16 cellular contexts compared by ENCODE assay signal in genomic region chr4:186790630-186791029, GRCh38.
DNase-seq lines count a peak whose midpoint lies in the region; ATAC-seq and TF ChIP-seq lines count a peak whose summit lies in the region.
"Had no signal": no experiment of that assay in that cellular context is flagged by ENCODE, and none has a peak within 500 bp of the region (broad histone marks: within the 10 kb centered on the region; RNA-seq: fewer than 3 reads in every experiment).

No MANE protein-coding gene starts in this region.

- H3K27ac ChIP-seq in SJSA1: peak overlapping the region; percentile 90
- H3K27ac ChIP-seq in gastroesophageal sphincter: no peak overlapping the region
- H3K27ac ChIP-seq: 22Rv1, PC-9 had no signal

- H3K9me3 ChIP-seq in SJSA1 (replicated peaks) (no peaks in the 10 kb centered on the region), gastroesophageal sphincter (no peaks in the 10 kb centered on the region)

- TF ChIP-seq POLR2A in gastroesophageal sphincter (IDR thresholded peaks at IDR 0.05): no peak

- no peak overlapping the region for H3K27ac Mint-ChIP-seq in MCF 10A (ENCODE audit: low read depth, unreplicated experiment)

- H3K36me3 ChIP-seq in SJSA1 (no peaks in the 10 kb centered on the region), gastroesophageal sphincter (no peaks in the 10 kb centered on the region)

- POLR2A ChIA-PET in MCF 10A (lab: Yijun Ruan, JAX): interaction anchor here (0.6 kb wide), 1 partner anchor 65 kb away, joined by 3 read pairs; no protein-coding TSS in a partner anchor

- TF ChIP-seq EP300 in gastroesophageal sphincter (IDR thresholded peaks at IDR 0.05): no peak

- H3K4me3 ChIP-seq in SJSA1: no peak overlapping the region
- no peak overlapping the region for H3K4me3 ChIP-seq in gastroesophageal sphincter
- H3K4me3 ChIP-seq: GM12878, PC-9 had no signal

- H3K27me3 Mint-ChIP-seq in MCF 10A (ENCODE audit: insufficient read depth, unreplicated experiment): no peaks in the 10 kb centered on the region

- H3K27me3 ChIP-seq in SJSA1 (replicated peaks) (no peaks in the 10 kb centered on the region), gastroesophageal sphincter (no peaks in the 10 kb centered on the region)

- no peak overlapping the region for H3K4me3 Mint-ChIP-seq in MCF 10A (ENCODE audit: unreplicated experiment)

- H3K4me1 ChIP-seq in SJSA1 (replicated peaks): peaks cover 36% of the 10 kb centered on the region
- H3K4me1 ChIP-seq in gastroesophageal sphincter: no peaks in the 10 kb centered on the region

- H3K36me3 Mint-ChIP-seq in MCF 10A (ENCODE audit: insufficient read depth, unreplicated experiment): no peaks in the 10 kb centered on the region

- TF ChIP-seq CTCF in MCF 10A (IDR thresholded peaks at IDR 0.05; ENCODE audit: unreplicated experiment) (no peak), gastroesophageal sphincter (IDR thresholded peaks at IDR 0.05) (no peak)

- no peaks in the 10 kb centered on the region for H3K4me1 Mint-ChIP-seq in MCF 10A (ENCODE audit: insufficient read depth, unreplicated experiment)

- no TSS peak for BruUV-seq in MCF 10A (replicated peaks; lab: Mats Ljungman, UMichigan)

- intact Hi-C loops in MCF 10A (cut with micrococcal nuclease): no loop called here

- CTCF ChIA-PET in MCF 10A (lab: Yijun Ruan, JAX): no interaction called here

- in situ Hi-C loops in T47D (cut with HindIII; ENCODE audit: low pct_unique_long_range_greater_than_20kb, low sequenced_read_pairs): no loop called here

- peaks cover 6% of the 10 kb centered on the region for H3K9me3 Mint-ChIP-seq in MCF 10A (ENCODE audit: unreplicated experiment)

- DNase-seq in T47D (ENCODE audit: low read depth in 1 of 2, low spot score in 1 of 2) (peak; percentile 31 to 66), MCF 10A (ENCODE audit: unreplicated experiment) (no peak), SJSA1 (ENCODE audit: low read depth in 1 of 2, low spot score in 2 of 2) (peak in 1 of 2 experiments; percentile 83), fibroblast of peridontal ligament (ENCODE audit: extremely low read depth) (peak; percentile 53), stromal cell of bone marrow (ENCODE audit: low read depth) (peak; percentile 15), iPS-NIHi7 (ENCODE audit: extremely low spot score) (no peak)
- DNase-seq: KG1, NCI-H1417, NCI-H187 treated with DMSO at 0.1 percent for 48 hours, NCI-H345, NCI-H524 treated with DMSO at 0.1 percent for 48 hours, PC-9 had no signal

- ATAC-seq in gastroesophageal sphincter (no peak), GM18868 (IDR thresholded peaks at IDR 0.05; ENCODE audit: unreplicated experiment) (no peak)
- ATAC-seq: GM12878 had no signal

Comparison
In these comparisons a context has a peak if more than half of its experiments do, and no peak if none do; other contexts are left out.
1. DNase-seq: peak in T47D (2 of 2), fibroblast of peridontal ligament (single experiment) and stromal cell of bone marrow (single experiment); none in MCF 10A (single experiment) and iPS-NIHi7 (single experiment).